1 cellular context compared by ENCODE assay signal in genomic region chr10:73991846-73992245, GRCh38.
TF ChIP-seq lines count a peak whose summit lies in the region.

No MANE protein-coding gene starts in this region.

TF ChIP-seq in K562, 482 proteins besides CTCF, POLR2A, EP300 and RAD21 (continued from another document and continues in another):
- TF ChIP-seq, protein P1, sequence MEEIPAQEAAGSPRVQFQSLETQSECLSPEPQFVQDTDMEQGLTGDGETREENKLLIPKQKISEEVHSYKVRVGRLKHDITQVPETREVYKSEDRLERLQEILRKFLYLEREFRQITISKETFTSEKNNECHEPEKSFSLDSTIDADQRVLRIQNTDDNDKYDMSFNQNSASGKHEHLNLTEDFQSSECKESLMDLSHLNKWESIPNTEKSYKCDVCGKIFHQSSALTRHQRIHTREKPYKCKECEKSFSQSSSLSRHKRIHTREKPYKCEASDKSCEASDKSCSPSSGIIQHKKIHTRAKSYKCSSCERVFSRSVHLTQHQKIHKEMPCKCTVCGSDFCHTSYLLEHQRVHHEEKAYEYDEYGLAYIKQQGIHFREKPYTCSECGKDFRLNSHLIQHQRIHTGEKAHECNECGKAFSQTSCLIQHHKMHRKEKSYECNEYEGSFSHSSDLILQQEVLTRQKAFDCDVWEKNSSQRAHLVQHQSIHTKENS (CRISPR knock-in tag; IDR thresholded peaks at IDR 0.05): no peak
- TF ChIP-seq, protein P2, sequence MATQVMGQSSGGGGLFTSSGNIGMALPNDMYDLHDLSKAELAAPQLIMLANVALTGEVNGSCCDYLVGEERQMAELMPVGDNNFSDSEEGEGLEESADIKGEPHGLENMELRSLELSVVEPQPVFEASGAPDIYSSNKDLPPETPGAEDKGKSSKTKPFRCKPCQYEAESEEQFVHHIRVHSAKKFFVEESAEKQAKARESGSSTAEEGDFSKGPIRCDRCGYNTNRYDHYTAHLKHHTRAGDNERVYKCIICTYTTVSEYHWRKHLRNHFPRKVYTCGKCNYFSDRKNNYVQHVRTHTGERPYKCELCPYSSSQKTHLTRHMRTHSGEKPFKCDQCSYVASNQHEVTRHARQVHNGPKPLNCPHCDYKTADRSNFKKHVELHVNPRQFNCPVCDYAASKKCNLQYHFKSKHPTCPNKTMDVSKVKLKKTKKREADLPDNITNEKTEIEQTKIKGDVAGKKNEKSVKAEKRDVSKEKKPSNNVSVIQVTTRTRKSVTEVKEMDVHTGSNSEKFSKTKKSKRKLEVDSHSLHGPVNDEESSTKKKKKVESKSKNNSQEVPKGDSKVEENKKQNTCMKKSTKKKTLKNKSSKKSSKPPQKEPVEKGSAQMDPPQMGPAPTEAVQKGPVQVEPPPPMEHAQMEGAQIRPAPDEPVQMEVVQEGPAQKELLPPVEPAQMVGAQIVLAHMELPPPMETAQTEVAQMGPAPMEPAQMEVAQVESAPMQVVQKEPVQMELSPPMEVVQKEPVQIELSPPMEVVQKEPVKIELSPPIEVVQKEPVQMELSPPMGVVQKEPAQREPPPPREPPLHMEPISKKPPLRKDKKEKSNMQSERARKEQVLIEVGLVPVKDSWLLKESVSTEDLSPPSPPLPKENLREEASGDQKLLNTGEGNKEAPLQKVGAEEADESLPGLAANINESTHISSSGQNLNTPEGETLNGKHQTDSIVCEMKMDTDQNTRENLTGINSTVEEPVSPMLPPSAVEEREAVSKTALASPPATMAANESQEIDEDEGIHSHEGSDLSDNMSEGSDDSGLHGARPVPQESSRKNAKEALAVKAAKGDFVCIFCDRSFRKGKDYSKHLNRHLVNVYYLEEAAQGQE (CRISPR knock-in tag; IDR thresholded peaks at IDR 0.05; ENCODE audit: low read depth): 0 out of 2 replicates have a peak, but pooled peaks have one; percentile 33
- TF ChIP-seq RAD51 (IDR thresholded peaks at IDR 0.05; ENCODE audit: borderline replicate concordance, low read depth) (peak; percentile 28; the same call in 1 of the 2 replicates), MYC (IDR thresholded peaks at IDR 0.05; ENCODE audit: low read depth, low read length) (peak; percentile 64), MYC (CRISPR knock-in tag; IDR thresholded peaks at IDR 0.05; ENCODE audit: borderline replicate concordance, low read depth) (no peak), MTA2 (IDR thresholded peaks at IDR 0.05; ENCODE audit: low read depth) (peak; percentile 46; the same call in 1 of the 2 replicates), ZNF780A (CRISPR knock-in tag; IDR thresholded peaks at IDR 0.05) (no peak), SMAD1 (IDR thresholded peaks at IDR 0.05; ENCODE audit: low read depth, low read length, partially characterized antibody) (no peak), NEUROD1 (IDR thresholded peaks at IDR 0.05; ENCODE audit: borderline replicate concordance, low read depth, low read length, partially characterized antibody) (no peak), PHB2 (IDR thresholded peaks at IDR 0.05; ENCODE audit: low read depth) (peak; percentile 31; the same call in 1 of the 2 replicates), CCAR2 (IDR thresholded peaks at IDR 0.05; ENCODE audit: low read depth, low read length) (no peak), ARNT (IDR thresholded peaks at IDR 0.05) (no peak), BCLAF1 (IDR thresholded peaks at IDR 0.05; ENCODE audit: borderline replicate concordance in 1 of 2, control insufficient read depth in 1 of 2, low read depth in 2 of 2, low read length in 1 of 2) (0 out of 4 replicates have a peak, but pooled peaks of 1 of the 2 experiments have one; percentile 52), XRCC3 (IDR thresholded peaks at IDR 0.05) (no peak), ZFX (CRISPR knock-in tag; IDR thresholded peaks at IDR 0.05) (no peak), ELF2 (CRISPR knock-in tag; IDR thresholded peaks at IDR 0.05) (no peak), RREB1 (CRISPR knock-in tag; IDR thresholded peaks at IDR 0.05) (no peak), HDAC2 (IDR thresholded peaks at IDR 0.05) (peak; percentile 86), ZKSCAN8 (CRISPR knock-in tag; IDR thresholded peaks at IDR 0.05) (no peak), RBM22 (IDR thresholded peaks at IDR 0.05; ENCODE audit: low read depth, low read length, poor library complexity, severe bottlenecking) (no peak), PHF8 (IDR thresholded peaks at IDR 0.05; ENCODE audit: borderline replicate concordance, low read length) (peak; percentile 42; the same call in 1 of the 2 replicates), ATF7 (IDR thresholded peaks at IDR 0.05) (no peak), HDAC1 (IDR thresholded peaks at IDR 0.05) (peak in 1 of 2 experiments; percentile 95; a peak in 3 of 4 replicates)
- TF ChIP-seq, protein P3, sequence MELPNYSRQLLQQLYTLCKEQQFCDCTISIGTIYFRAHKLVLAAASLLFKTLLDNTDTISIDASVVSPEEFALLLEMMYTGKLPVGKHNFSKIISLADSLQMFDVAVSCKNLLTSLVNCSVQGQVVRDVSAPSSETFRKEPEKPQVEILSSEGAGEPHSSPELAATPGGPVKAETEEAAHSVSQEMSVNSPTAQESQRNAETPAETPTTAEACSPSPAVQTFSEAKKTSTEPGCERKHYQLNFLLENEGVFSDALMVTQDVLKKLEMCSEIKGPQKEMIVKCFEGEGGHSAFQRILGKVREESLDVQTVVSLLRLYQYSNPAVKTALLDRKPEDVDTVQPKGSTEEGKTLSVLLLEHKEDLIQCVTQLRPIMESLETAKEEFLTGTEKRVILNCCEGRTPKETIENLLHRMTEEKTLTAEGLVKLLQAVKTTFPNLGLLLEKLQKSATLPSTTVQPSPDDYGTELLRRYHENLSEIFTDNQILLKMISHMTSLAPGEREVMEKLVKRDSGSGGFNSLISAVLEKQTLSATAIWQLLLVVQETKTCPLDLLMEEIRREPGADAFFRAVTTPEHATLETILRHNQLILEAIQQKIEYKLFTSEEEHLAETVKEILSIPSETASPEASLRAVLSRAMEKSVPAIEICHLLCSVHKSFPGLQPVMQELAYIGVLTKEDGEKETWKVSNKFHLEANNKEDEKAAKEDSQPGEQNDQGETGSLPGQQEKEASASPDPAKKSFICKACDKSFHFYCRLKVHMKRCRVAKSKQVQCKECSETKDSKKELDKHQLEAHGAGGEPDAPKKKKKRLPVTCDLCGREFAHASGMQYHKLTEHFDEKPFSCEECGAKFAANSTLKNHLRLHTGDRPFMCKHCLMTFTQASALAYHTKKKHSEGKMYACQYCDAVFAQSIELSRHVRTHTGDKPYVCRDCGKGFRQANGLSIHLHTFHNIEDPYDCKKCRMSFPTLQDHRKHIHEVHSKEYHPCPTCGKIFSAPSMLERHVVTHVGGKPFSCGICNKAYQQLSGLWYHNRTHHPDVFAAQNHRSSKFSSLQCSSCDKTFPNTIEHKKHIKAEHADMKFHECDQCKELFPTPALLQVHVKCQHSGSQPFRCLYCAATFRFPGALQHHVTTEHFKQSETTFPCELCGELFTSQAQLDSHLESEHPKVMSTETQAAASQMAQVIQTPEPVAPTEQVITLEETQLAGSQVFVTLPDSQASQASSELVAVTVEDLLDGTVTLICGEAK (IDR thresholded peaks at IDR 0.05): peak; percentile 57; the same call in 1 of the 2 replicates
- TF ChIP-seq, protein P3 (CRISPR knock-in tag; IDR thresholded peaks at IDR 0.05): no peak
- TF ChIP-seq, protein P4, sequence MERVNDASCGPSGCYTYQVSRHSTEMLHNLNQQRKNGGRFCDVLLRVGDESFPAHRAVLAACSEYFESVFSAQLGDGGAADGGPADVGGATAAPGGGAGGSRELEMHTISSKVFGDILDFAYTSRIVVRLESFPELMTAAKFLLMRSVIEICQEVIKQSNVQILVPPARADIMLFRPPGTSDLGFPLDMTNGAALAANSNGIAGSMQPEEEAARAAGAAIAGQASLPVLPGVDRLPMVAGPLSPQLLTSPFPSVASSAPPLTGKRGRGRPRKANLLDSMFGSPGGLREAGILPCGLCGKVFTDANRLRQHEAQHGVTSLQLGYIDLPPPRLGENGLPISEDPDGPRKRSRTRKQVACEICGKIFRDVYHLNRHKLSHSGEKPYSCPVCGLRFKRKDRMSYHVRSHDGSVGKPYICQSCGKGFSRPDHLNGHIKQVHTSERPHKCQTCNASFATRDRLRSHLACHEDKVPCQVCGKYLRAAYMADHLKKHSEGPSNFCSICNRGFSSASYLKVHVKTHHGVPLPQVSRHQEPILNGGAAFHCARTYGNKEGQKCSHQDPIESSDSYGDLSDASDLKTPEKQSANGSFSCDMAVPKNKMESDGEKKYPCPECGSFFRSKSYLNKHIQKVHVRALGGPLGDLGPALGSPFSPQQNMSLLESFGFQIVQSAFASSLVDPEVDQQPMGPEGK (CRISPR knock-in tag; IDR thresholded peaks at IDR 0.05; ENCODE audit: borderline replicate concordance): no peak
